Comparison of ENCODE assay signal across 17 cellular contexts in the genomic region with DNA sequence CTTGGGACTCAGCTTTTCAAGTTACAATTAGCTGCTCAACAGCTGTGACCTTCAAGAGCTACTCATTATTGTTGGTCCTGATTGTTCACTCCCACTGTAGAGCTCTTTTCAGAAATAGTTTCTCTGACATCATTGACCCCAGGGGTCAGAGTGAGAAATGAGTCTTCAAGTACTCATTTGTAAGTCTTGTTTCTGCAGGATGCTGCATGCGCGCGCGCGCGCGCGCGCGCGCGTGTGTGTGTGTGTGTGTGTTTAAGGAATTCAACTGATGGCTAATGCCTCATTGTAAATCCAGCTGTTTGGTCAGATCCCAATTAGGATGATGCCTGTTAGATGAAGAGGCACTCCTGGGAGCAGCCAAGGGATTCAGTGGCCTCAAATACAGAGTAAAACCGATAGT.
DNase-seq lines count a peak whose midpoint lies in the region; ATAC-seq and TF ChIP-seq lines count a peak whose summit lies in the region.
"Had no signal": no experiment of that assay in that cellular context is flagged by ENCODE, and none has a peak within 500 bp of the region (broad histone marks: within the 10 kb centered on the region; RNA-seq: fewer than 3 reads in every experiment).

No MANE protein-coding gene starts in this region.

- no peak overlapping the region for H3K4me3 Mint-ChIP-seq in nephron
- no peak overlapping the region for H3K4me3 Mint-ChIP-seq in activated T-helper 17 cell treated with anti-CD3 and anti-CD28 coated beads, Interleukin-2, amount 50 U/mL, for 72 hours
- H3K4me3 Mint-ChIP-seq: CD8-positive, alpha-beta memory T cell; stimulated activated effector memory CD8-positive, alpha-beta T cell treated with anti-CD3 and anti-CD28 coated beads, Interleukin-12 subunit alpha, Interleukin-12 subunit beta, amount 100 ng/mL, for 72 hours had no signal

- no peak for ATAC-seq in activated T-helper 17 cell treated with anti-CD3 and anti-CD28 coated beads, Interleukin-2, amount 50 U/mL, for 72 hours (replicated peaks)
- ATAC-seq: body of pancreas; stimulated activated effector memory CD8-positive, alpha-beta T cell treated with anti-CD3 and anti-CD28 coated beads, Interleukin-12 subunit alpha, Interleukin-12 subunit beta, amount 100 ng/mL, for 72 hours had no signal

- H3K27ac ChIP-seq in epithelial cell of prostate = no peak overlapping the region
- H3K27ac ChIP-seq: body of pancreas, hepatocyte, parathyroid adenoma, transverse colon had no signal

- H3K36me3 Mint-ChIP-seq in nephron (ENCODE audit: low read depth) = peaks cover 25% of the 10 kb centered on the region
- H3K36me3 Mint-ChIP-seq in activated T-helper 17 cell treated with anti-CD3 and anti-CD28 coated beads, Interleukin-2, amount 50 U/mL, for 72 hours (ENCODE audit: low read depth) = no peaks in the 10 kb centered on the region
- H3K36me3 Mint-ChIP-seq: CD8-positive, alpha-beta memory T cell; stimulated activated effector memory CD8-positive, alpha-beta T cell treated with anti-CD3 and anti-CD28 coated beads, Interleukin-12 subunit alpha, Interleukin-12 subunit beta, amount 100 ng/mL, for 72 hours had no signal

- no peaks in the 10 kb centered on the region for H3K27me3 Mint-ChIP-seq in nephron (ENCODE audit: low read depth)
- H3K27me3 Mint-ChIP-seq in activated T-helper 17 cell treated with anti-CD3 and anti-CD28 coated beads, Interleukin-2, amount 50 U/mL, for 72 hours = no peaks in the 10 kb centered on the region
- H3K27me3 Mint-ChIP-seq: CD8-positive, alpha-beta memory T cell had no signal

- peaks cover 26% of the 10 kb centered on the region for H3K9me3 Mint-ChIP-seq in nephron
- peaks cover 20% of the 10 kb centered on the region for H3K9me3 Mint-ChIP-seq in activated T-helper 17 cell treated with anti-CD3 and anti-CD28 coated beads, Interleukin-2, amount 50 U/mL, for 72 hours

- peak; percentile 17 for DNase-seq in HT1080 (ENCODE audit: low read depth)
- peak; percentile 12 for DNase-seq in NCI-H187 treated with DMSO at 0.1 percent for 48 hours (lab: John Stamatoyannopoulos, UW)
- DNase-seq in epithelial cell of prostate (ENCODE audit: low read depth, low spot score) = peak; percentile 24
- no peak for DNase-seq in GDM1 (lab: John Stamatoyannopoulos, UW)
- no peak for DNase-seq in NCI-H1092 treated with DMSO at 0.1 percent for 48 hours (lab: John Stamatoyannopoulos, UW)
- DNase-seq in NCI-H524 treated with DMSO at 0.1 percent for 48 hours (lab: John Stamatoyannopoulos, UW) = no peak
- DNase-seq: activated naive CD4-positive, alpha-beta T cell treated with anti-CD3 and anti-CD28 coated beads, Interleukin-2, amount 50 U/mL, for 16 hours; body of pancreas; CD8-positive, alpha-beta memory T cell; RPMI8226; stimulated activated CD4-positive, alpha-beta T cell treated with anti-CD3 and anti-CD28 coated beads, Interleukin-12 subunit alpha, Interleukin-12 subunit beta, amount 100 ng/mL, for 4 hours; transverse colon had no signal

- TF ChIP-seq CTCF in nephron (IDR thresholded peaks at IDR 0.05; ENCODE audit: unreplicated experiment in 3 of 3) = no peak

- peaks cover 18% of the 10 kb centered on the region for H3K4me1 Mint-ChIP-seq in nephron
- H3K4me1 Mint-ChIP-seq in activated T-helper 17 cell treated with anti-CD3 and anti-CD28 coated beads, Interleukin-2, amount 50 U/mL, for 72 hours = no peaks in the 10 kb centered on the region
- H3K4me1 Mint-ChIP-seq: CD8-positive, alpha-beta memory T cell; stimulated activated effector memory CD8-positive, alpha-beta T cell treated with anti-CD3 and anti-CD28 coated beads, Interleukin-12 subunit alpha, Interleukin-12 subunit beta, amount 100 ng/mL, for 72 hours had no signal

- H3K27ac Mint-ChIP-seq in nephron = peak overlapping the region in 2 of 3 experiments; percentile 34 to 58
- no peak overlapping the region for H3K27ac Mint-ChIP-seq in activated T-helper 17 cell treated with anti-CD3 and anti-CD28 coated beads, Interleukin-2, amount 50 U/mL, for 72 hours
- H3K27ac Mint-ChIP-seq: CD8-positive, alpha-beta memory T cell; stimulated activated effector memory CD8-positive, alpha-beta T cell treated with anti-CD3 and anti-CD28 coated beads, Interleukin-12 subunit alpha, Interleukin-12 subunit beta, amount 100 ng/mL, for 72 hours had no signal

Comparison
In these comparisons a context has a peak if more than half of its experiments do, and no peak if none do; other contexts are left out.
1. DNase-seq: peak in HT1080 (single experiment), NCI-H187 treated with DMSO at 0.1 percent for 48 hours (single experiment) and epithelial cell of prostate (single experiment); none in GDM1 (single experiment), NCI-H1092 treated with DMSO at 0.1 percent for 48 hours (single experiment) and NCI-H524 treated with DMSO at 0.1 percent for 48 hours (single experiment).